10 cellular contexts compared by ENCODE assay signal in genomic region chr3:179036626-179037300, GRCh38.
DNase-seq lines count a peak whose midpoint lies in the region; FAIRE-seq and TF ChIP-seq lines count a peak whose summit lies in the region.
"Had no signal": no experiment of that assay in that cellular context is flagged by ENCODE, and none has a peak within 500 bp of the region (broad histone marks: within the 10 kb centered on the region; RNA-seq: fewer than 3 reads in every experiment).

No MANE protein-coding gene starts in this region.

- no peaks in the 10 kb centered on the region for H3K27me3 Mint-ChIP-seq in T-helper 1 cell treated with Interleukin-12 subunit alpha and Interleukin-12 subunit beta and Interleukin-4 antibody, amounts not matched to agents 30 μg/mL and 1 μg/mL, for 36 hours (ENCODE audit: low read depth)

- H3K27ac ChIP-seq in HEK293 (ENCODE audit: extremely low read depth, low read depth, low read length) (no peak overlapping the region), brain microvascular endothelial cell (peak overlapping the region; percentile 47), parathyroid adenoma (peak overlapping the region; percentile 60)

- no peak for FAIRE-seq in urothelium cell line (lab: Jason Lieb, UNC)

- no peak for DNase-seq in T-helper 1 cell
- no peak for DNase-seq in brain microvascular endothelial cell
- no peak for DNase-seq in anterior cingulate cortex (lab: John Stamatoyannopoulos, UW)
- DNase-seq in NOMO-1 treated with dmso at 0.1 percent for 144 hours (lab: John Stamatoyannopoulos, UW; ENCODE audit: unreplicated experiment): no peak
- no peak for DNase-seq in urothelium cell line (ENCODE audit: low spot score)
- DNase-seq: NCI-H187 treated with DMSO at 0.1 percent for 48 hours, NCI-H69 had no signal

- in situ Hi-C loops in brain microvascular endothelial cell (cut with HindIII; ENCODE audit: low pct_ligation_motif_present, low sequenced_read_pairs): no loop called here

- H3K36me3 ChIP-seq in HEK293 (ENCODE audit: control insufficient read depth in 2 of 2, insufficient read depth in 1 of 2, low read length in 2 of 2): peaks cover 0 to 4% of the 10 kb centered on the region in 2 experiments; a peak in 1 of 3 replicates
- peaks cover 3% of the 10 kb centered on the region for H3K36me3 ChIP-seq in brain microvascular endothelial cell (replicated peaks)
- no peaks in the 10 kb centered on the region for H3K36me3 ChIP-seq in parathyroid adenoma (ENCODE audit: control insufficient read depth, insufficient read depth, low read length)

- H3K9me3 Mint-ChIP-seq in T-helper 1 cell treated with Interleukin-12 subunit alpha and Interleukin-12 subunit beta and Interleukin-4 antibody, amounts not matched to agents 30 μg/mL and 1 μg/mL, for 36 hours: no peaks in the 10 kb centered on the region

- CTCF ChIA-PET in HEK293 (lab: Yijun Ruan, JAX): interaction anchor here (0.7 to 1.4 kb wide), 3 partner anchors 21 to 112 kb away, joined by 3 to 5 read pairs (median 4); no protein-coding TSS in a partner anchor

- peaks cover 6% of the 10 kb centered on the region for H3K79me2 ChIP-seq in parathyroid adenoma

- H3K9me3 ChIP-seq in HEK293 (ENCODE audit: control insufficient read depth, insufficient read depth, low read depth, low read length) (no peaks in the 10 kb centered on the region), parathyroid adenoma (ENCODE audit: control insufficient read depth, low read length) (no peaks in the 10 kb centered on the region)

- POLR2A ChIA-PET in HEK293 (lab: Yijun Ruan, JAX): interaction anchor here (1.3 to 2.3 kb wide), 2 partner anchors 10 to 35 kb away, joined by 5 to 8 read pairs; partner anchors contain the start of gene ZMAT3

- H3K4me3 ChIP-seq in HEK293 (ENCODE audit: low read depth, low read length): no peak overlapping the region
- H3K4me3 ChIP-seq in brain microvascular endothelial cell (ENCODE audit: low read depth, low read length): no peak overlapping the region
- no peak overlapping the region for H3K4me3 ChIP-seq in parathyroid adenoma (ENCODE audit: low read depth, low read length)

- peaks cover 33% of the 10 kb centered on the region for H3K4me1 Mint-ChIP-seq in T-helper 1 cell treated with Interleukin-12 subunit alpha and Interleukin-12 subunit beta and Interleukin-4 antibody, amounts not matched to agents 30 μg/mL and 1 μg/mL, for 36 hours (ENCODE audit: low read depth)

- TF ChIP-seq CTCF in HEK293 (tag by site-specific recombination; IDR thresholded peaks at IDR 0.05) (no peak), brain microvascular endothelial cell (IDR thresholded peaks at IDR 0.05; ENCODE audit: low read depth, low read length, missing control alignments) (no peak), parathyroid adenoma (IDR thresholded peaks at IDR 0.05) (no peak)

- peak overlapping the region; percentile 71 for H3K4me3 Mint-ChIP-seq in T-helper 1 cell treated with Interleukin-12 subunit alpha and Interleukin-12 subunit beta and Interleukin-4 antibody, amounts not matched to agents 30 μg/mL and 1 μg/mL, for 36 hours

- no peak overlapping the region for H3K4me2 ChIP-seq in parathyroid adenoma (ENCODE audit: low read length)

- peak overlapping the region; percentile 81 for H3K27ac Mint-ChIP-seq in T-helper 1 cell treated with Interleukin-12 subunit alpha and Interleukin-12 subunit beta and Interleukin-4 antibody, amounts not matched to agents 30 μg/mL and 1 μg/mL, for 36 hours

- H3K9ac ChIP-seq in parathyroid adenoma: no peak overlapping the region

- H3K36me3 Mint-ChIP-seq in T-helper 1 cell treated with Interleukin-12 subunit alpha and Interleukin-12 subunit beta and Interleukin-4 antibody, amounts not matched to agents 30 μg/mL and 1 μg/mL, for 36 hours (ENCODE audit: low read depth): peaks cover 18% of the 10 kb centered on the region

- peak overlapping the region; percentile 30 for H2AFZ ChIP-seq in parathyroid adenoma

- no peaks in the 10 kb centered on the region for H3K4me1 ChIP-seq in HEK293 (ENCODE audit: control insufficient read depth, insufficient read depth, low read length)
- H3K4me1 ChIP-seq in parathyroid adenoma: peaks cover 32% of the 10 kb centered on the region

- H3K27me3 ChIP-seq in brain microvascular endothelial cell (replicated peaks) (no peaks in the 10 kb centered on the region), parathyroid adenoma (ENCODE audit: control insufficient read depth, insufficient read depth, low read length) (no peaks in the 10 kb centered on the region)

TF ChIP-seq in HEK293, 187 proteins besides CTCF, POLR2A, EP300 and RAD21:
- no peak for TF ChIP-seq ZBTB7A (tag by site-specific recombination; IDR thresholded peaks at IDR 0.05; ENCODE audit: low read depth)
- peak; percentile 29; the same call in 1 of the 2 replicates for TF ChIP-seq GLIS1 (tag by site-specific recombination; IDR thresholded peaks at IDR 0.05)
